In the genomic region with DNA sequence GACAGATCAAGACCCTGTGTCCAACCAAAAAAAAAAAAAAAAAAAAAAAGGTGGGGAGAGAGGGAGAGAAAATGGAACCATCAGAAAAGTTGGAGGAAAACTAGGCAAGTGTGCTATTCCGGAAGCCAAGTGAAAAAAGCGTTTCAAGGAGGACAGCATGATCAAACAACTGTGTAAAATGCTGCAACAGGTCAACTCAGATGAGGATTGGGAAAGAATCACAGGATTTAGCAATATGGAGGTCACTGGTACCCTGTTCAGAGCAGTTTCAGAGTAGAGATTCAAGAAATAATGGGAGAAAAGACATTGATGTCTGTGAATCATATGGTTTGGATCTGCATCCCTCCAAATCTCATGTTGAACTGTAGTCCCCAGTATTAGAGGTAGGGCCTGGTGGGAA, we compare ENCODE assay signal across 33 cellular contexts. TPM values are rescaled to one million over a fixed set of nuclear protein-coding genes. Genes with fewer than 3 reads are reported as not detected.
"Had no signal": no experiment of that assay in that cellular context is flagged by ENCODE, and none has a peak within 500 bp of the region (broad histone marks: within the 10 kb centered on the region; RNA-seq: fewer than 3 reads in every experiment).

No MANE protein-coding gene starts in this region.

- H3K4me3 Mint-ChIP-seq: immature natural killer cell; mesothelial cell of epicardium; naive thymus-derived CD4-positive, alpha-beta T cell; natural killer cell treated with Interleukin-12 subunit alpha and Interleukin-12 subunit beta and Interleukin-15 and Interleukin-18, amount 100 ng/mL, for 72 hours; stimulated activated naive B cell treated with anti-CD40 and anti-IgM and Interleukin-4, amounts not matched to agents 10 μg/mL and 1 μg/mL and 100 μg/mL, for 72 hours had no signal

- FAIRE-seq: islet of Langerhans, kidney, pancreas had no signal

- H3K36me3 ChIP-seq: lower lobe of right lung, pancreas, prostate gland, stomach, thyroid gland, transverse colon, upper lobe of left lung, vagina had no signal

- DNase-seq: hypothalamus; immature natural killer cell; kidney; left colon; left ventricle myocardium superior; lower lobe of right lung; mammary epithelial cell; mesenchymal stem cell; mucosa of descending colon; naive thymus-derived CD4-positive, alpha-beta T cell; nucleus accumbens; pancreas; posterior cingulate gyrus; retina; right cardiac atrium; stimulated activated CD4-positive, alpha-beta T cell treated with anti-CD3 and anti-CD28 coated beads, Interleukin-12 subunit alpha, Interleukin-12 subunit beta, amount 100 ng/mL, for 4 hours; stimulated activated CD4-positive, alpha-beta T cell treated with anti-CD3 and anti-CD28 coated beads, Interleukin-15, amount 100 ng/mL, for 24 hours; stimulated activated CD4-positive, alpha-beta T cell treated with anti-CD3 and anti-CD28 coated beads, Interleukin-2, amount 100 ng/mL, for 24 hours; stimulated activated CD4-positive, alpha-beta T cell treated with anti-CD3 and anti-CD28 coated beads, Interleukin-4, amount 100 ng/mL, for 1 hour; stimulated activated naive B cell treated with anti-CD40 and anti-IgM and Interleukin-4, amounts not matched to agents 10 μg/mL and 1 μg/mL and 100 μg/mL, for 72 hours; stimulated activated naive CD8-positive, alpha-beta T cell treated with anti-CD3 and anti-CD28 coated beads, Interleukin-15, Interleukin-2, amounts not matched to agents 100 U/mL and 50 U/mL, for 24 hours; stomach; testis; thyroid gland; transverse colon; upper lobe of left lung had no signal

- H3K9me3 ChIP-seq: lower lobe of right lung, mucosa of descending colon, pancreas, prostate gland, stomach, testis, thyroid gland, transverse colon, upper lobe of left lung, vagina had no signal

- H3K36me3 Mint-ChIP-seq: immature natural killer cell; mesothelial cell of epicardium; naive thymus-derived CD4-positive, alpha-beta T cell; natural killer cell treated with Interleukin-12 subunit alpha and Interleukin-12 subunit beta and Interleukin-15 and Interleukin-18, amount 100 ng/mL, for 72 hours; stimulated activated naive B cell treated with anti-CD40 and anti-IgM and Interleukin-4, amounts not matched to agents 10 μg/mL and 1 μg/mL and 100 μg/mL, for 72 hours had no signal

- H3K9me3 Mint-ChIP-seq: immature natural killer cell; mesothelial cell of epicardium; naive thymus-derived CD4-positive, alpha-beta T cell; natural killer cell treated with Interleukin-12 subunit alpha and Interleukin-12 subunit beta and Interleukin-15 and Interleukin-18, amount 100 ng/mL, for 72 hours; stimulated activated naive B cell treated with anti-CD40 and anti-IgM and Interleukin-4, amounts not matched to agents 10 μg/mL and 1 μg/mL and 100 μg/mL, for 72 hours had no signal

- H3K27ac ChIP-seq: lower lobe of right lung, pancreas, prostate gland, skin epidermis, stomach, testis, thyroid gland, transverse colon, upper lobe of left lung, vagina had no signal

- H3K4me1 ChIP-seq: lower lobe of right lung, pancreas, prostate gland, stomach, testis, thyroid gland, transverse colon, vagina had no signal

- H3K4me3 ChIP-seq: lower lobe of right lung, mucosa of descending colon, pancreas, prostate gland, skin epidermis, stomach, testis, thyroid gland, transverse colon, upper lobe of left lung, vagina had no signal

- H3K27me3 ChIP-seq: pancreas, stomach, testis, thyroid gland, transverse colon, upper lobe of left lung, vagina had no signal

- H3K27ac Mint-ChIP-seq: immature natural killer cell; mesothelial cell of epicardium; naive thymus-derived CD4-positive, alpha-beta T cell; natural killer cell treated with Interleukin-12 subunit alpha and Interleukin-12 subunit beta and Interleukin-15 and Interleukin-18, amount 100 ng/mL, for 72 hours; stimulated activated naive B cell treated with anti-CD40 and anti-IgM and Interleukin-4, amounts not matched to agents 10 μg/mL and 1 μg/mL and 100 μg/mL, for 72 hours had no signal

- H3K4me1 Mint-ChIP-seq: immature natural killer cell had no signal

RNA-seq across cellular contexts. Expression of a gene that starts 52.2 kb away (rescaled TPM):
- polyA plus RNA-seq: neural cell had no signal
